In genomic region chr3:115836944-115837343, GRCh38 we compare ENCODE assay signal across 8 cellular contexts.
DNase-seq lines count a peak whose midpoint lies in the region; ATAC-seq, FAIRE-seq and TF ChIP-seq lines count a peak whose summit lies in the region.

No MANE protein-coding gene starts in this region.

- DNase-seq in EH (ENCODE audit: low read depth) (peak; percentile 29), LHCN-M2 (ENCODE audit: low read depth) (peak; percentile 22), GM12878 (ENCODE audit: low read depth, low spot score) (no peak), mucosa of descending colon (no peak), Ammon's horn (ENCODE audit: low spot score) (no peak), sigmoid colon (no peak)

- H3K36me3 ChIP-seq in GM12878 (ENCODE audit: control insufficient read depth in 2 of 2, insufficient read depth in 2 of 2, low read length in 1 of 2) = no peaks in the 10 kb centered on the region
- no peaks in the 10 kb centered on the region for H3K36me3 ChIP-seq in mucosa of descending colon (ENCODE audit: low read depth)
- peaks cover 0 to 7% (median 0%) of the 10 kb centered on the region in 4 donors for H3K36me3 ChIP-seq in sigmoid colon

- TF ChIP-seq POLR2A in GM12878 (IDR thresholded peaks at IDR 0.05; ENCODE audit: low read depth, low read length) (no peak), sigmoid colon (IDR thresholded peaks at IDR 0.05) (no peak)

- H3K4me2 ChIP-seq in GM12878 (ENCODE audit: control insufficient read depth, insufficient read depth) = no peak overlapping the region

- H3K27me3 ChIP-seq in GM12878 (replicated peaks in 1 of 2; ENCODE audit: control insufficient read depth in 2 of 2, insufficient read depth in 2 of 2, low read length in 1 of 2) (no peaks in the 10 kb centered on the region), sigmoid colon (no peaks in the 10 kb centered on the region)

- WGBS in GM12878 (ENCODE audit: insufficient coverage, insufficient replicate concordance, low lambda C conversion rate, missing lambda C conversion rate) = 0% methylated on average over 3 of the region's 3 CpGs
- WGBS in sigmoid colon, 2 donors = 29 to 57% methylated on average over 3 of the region's 3 CpGs

- H3K79me2 ChIP-seq in GM12878 (ENCODE audit: control insufficient read depth, insufficient read depth, low read length) = no peaks in the 10 kb centered on the region

- no peak overlapping the region for H3K27ac ChIP-seq in GM12878 (ENCODE audit: control insufficient read depth, insufficient read depth)
- no peak overlapping the region for H3K27ac ChIP-seq in sigmoid colon

- peak; percentile 35 to 61 (median 42) for TF ChIP-seq CTCF in GM12878 (IDR thresholded peaks at IDR 0.05 in 2 of 3, conservative IDR thresholded peaks at IDR 0.05 in 1 of 3; ENCODE audit: control insufficient read depth in 2 of 3, extremely low read depth in 1 of 3, insufficient read depth in 1 of 3, low read depth in 3 of 3, low read length in 3 of 3)
- peak; percentile 39 for TF ChIP-seq CTCF in mucosa of descending colon (IDR thresholded peaks at IDR 0.05)
- no peak for TF ChIP-seq CTCF in sigmoid colon (IDR thresholded peaks at IDR 0.05)

- H3K9ac ChIP-seq in GM12878 (ENCODE audit: control insufficient read depth, insufficient read depth, low read length) = no peak overlapping the region

- SMC1A ChIA-PET in GM12878 (lab: Charles Lee; ENCODE audit: uncharacterized antibody, unreplicated experiment) = interaction anchor here (0.7 to 2.0 kb wide), 4 partner anchors 10 to 49 kb away, joined by 3 to 7 read pairs (median 4); no protein-coding TSS in a partner anchor

- POLR2A ChIA-PET in GM12878 (lab: Charles Lee) = no interaction called here

- TF ChIP-seq EP300 in GM12878 (IDR thresholded peaks at IDR 0.05; ENCODE audit: borderline replicate concordance in 1 of 2, control insufficient read depth in 1 of 2, low read depth in 2 of 2, low read length in 2 of 2) (no peak), sigmoid colon (IDR thresholded peaks at IDR 0.05) (no peak)

- no peaks in the 10 kb centered on the region for H4K20me1 ChIP-seq in GM12878 (ENCODE audit: control insufficient read depth, insufficient read depth)

- no peak for FAIRE-seq in GM12878 (lab: Jason Lieb, UNC)

- intact Hi-C loops in GM12878 (cut with micrococcal nuclease; ENCODE audit: unreplicated experiment) (no loop called here), mucosa of descending colon (cut with DNase I, micrococcal nuclease) (no loop called here), sigmoid colon (cut with DNase I) (loop anchor here (10.0 kb wide), 1 partner anchor 628 kb away; no protein-coding TSS in a partner anchor)

- TF ChIP-seq RAD21 in GM12878 (IDR thresholded peaks at IDR 0.05; ENCODE audit: insufficient read depth, low read depth, low read length) = no peak

- CTCF ChIA-PET in GM12878 (lab: Yijun Ruan, JAX) = interaction anchor here (0.6 to 3.4 kb wide), 16 partner anchors 8 to 435 kb away, joined by 3 to 34 read pairs (median 4); no protein-coding TSS in a partner anchor

- BruUV-seq in GM12878 (replicated peaks; lab: Mats Ljungman, UMichigan) = no TSS peak

- H3K9me3 ChIP-seq in GM12878 (replicated peaks; ENCODE audit: control insufficient read depth, insufficient read depth, low read length) (no peaks in the 10 kb centered on the region), mucosa of descending colon (no peaks in the 10 kb centered on the region), sigmoid colon (no peaks in the 10 kb centered on the region)

- in situ Hi-C loops in GM12878 (cut with MboI) = no loop called here

- ATAC-seq in GM12878 = peak; percentile 52; the same call in 2 of the 3 replicates
- ATAC-seq in mucosa of descending colon = no peak
- no peak for ATAC-seq in HG03342 (IDR thresholded peaks at IDR 0.05; ENCODE audit: unreplicated experiment)
- no peak for ATAC-seq in HG03521 (IDR thresholded peaks at IDR 0.05; ENCODE audit: unreplicated experiment)

- RAD21 ChIA-PET in GM12878 (lab: Charles Lee; ENCODE audit: unreplicated experiment) = no interaction called here

- H2AFZ ChIP-seq in GM12878 (ENCODE audit: control insufficient read depth, low read depth, low read length) = no peak overlapping the region

- H3K4me3 ChIP-seq in GM12878 = no peak overlapping the region
- H3K4me3 ChIP-seq in mucosa of descending colon = no peak overlapping the region
- H3K4me3 ChIP-seq in sigmoid colon = no peak overlapping the region

- H3K4me1 ChIP-seq in GM12878 (ENCODE audit: control insufficient read depth, insufficient read depth, low read length) (no peaks in the 10 kb centered on the region), mucosa of descending colon (ENCODE audit: low read depth) (no peaks in the 10 kb centered on the region), sigmoid colon (peaks cover 0 to 15% (median 12%) of the 10 kb centered on the region in 4 donors)

TF ChIP-seq in GM12878, 131 proteins besides CTCF, POLR2A, EP300 and RAD21:
- TF ChIP-seq, protein P1, sequence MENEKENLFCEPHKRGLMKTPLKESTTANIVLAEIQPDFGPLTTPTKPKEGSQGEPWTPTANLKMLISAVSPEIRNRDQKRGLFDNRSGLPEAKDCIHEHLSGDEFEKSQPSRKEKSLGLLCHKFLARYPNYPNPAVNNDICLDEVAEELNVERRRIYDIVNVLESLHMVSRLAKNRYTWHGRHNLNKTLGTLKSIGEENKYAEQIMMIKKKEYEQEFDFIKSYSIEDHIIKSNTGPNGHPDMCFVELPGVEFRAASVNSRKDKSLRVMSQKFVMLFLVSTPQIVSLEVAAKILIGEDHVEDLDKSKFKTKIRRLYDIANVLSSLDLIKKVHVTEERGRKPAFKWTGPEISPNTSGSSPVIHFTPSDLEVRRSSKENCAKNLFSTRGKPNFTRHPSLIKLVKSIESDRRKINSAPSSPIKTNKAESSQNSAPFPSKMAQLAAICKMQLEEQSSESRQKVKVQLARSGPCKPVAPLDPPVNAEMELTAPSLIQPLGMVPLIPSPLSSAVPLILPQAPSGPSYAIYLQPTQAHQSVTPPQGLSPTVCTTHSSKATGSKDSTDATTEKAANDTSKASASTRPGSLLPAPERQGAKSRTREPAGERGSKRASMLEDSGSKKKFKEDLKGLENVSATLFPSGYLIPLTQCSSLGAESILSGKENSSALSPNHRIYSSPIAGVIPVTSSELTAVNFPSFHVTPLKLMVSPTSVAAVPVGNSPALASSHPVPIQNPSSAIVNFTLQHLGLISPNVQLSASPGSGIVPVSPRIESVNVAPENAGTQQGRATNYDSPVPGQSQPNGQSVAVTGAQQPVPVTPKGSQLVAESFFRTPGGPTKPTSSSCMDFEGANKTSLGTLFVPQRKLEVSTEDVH (IDR thresholded peaks at IDR 0.05; ENCODE audit: low read depth, partially characterized antibody) = no peak
- TF ChIP-seq SUZ12 (IDR thresholded peaks at IDR 0.05; ENCODE audit: unreplicated experiment) (no peak), IKZF2 (IDR thresholded peaks at IDR 0.05) (no peak)
TF ChIP-seq in GM12878: peak in this region for 0.

Comparison
In these comparisons a context has a peak if more than half of its experiments do, and no peak if none do; other contexts are left out.
1. DNase-seq: peak in EH (single experiment) and LHCN-M2 (single experiment); none in GM12878 (single experiment), mucosa of descending colon (0 of 3), Ammon's horn (single experiment) and sigmoid colon (single experiment).
2. CTCF ChIP-seq: peak in GM12878 (3 of 3) and mucosa of descending colon (single experiment); none in sigmoid colon (0 of 4).